In genomic region chr18:23964282-23965238, GRCh38 we compare ENCODE assay signal across 7 cellular contexts. TPM values are rescaled to one million over a fixed set of nuclear protein-coding genes. Genes with fewer than 3 reads are reported as not detected.
DNase-seq lines count a peak whose midpoint lies in the region; ATAC-seq and TF ChIP-seq lines count a peak whose summit lies in the region.

No MANE protein-coding gene starts in this region.

- H3K9me3 Mint-ChIP-seq in osteocyte (ENCODE audit: unreplicated experiment): no peaks in the 10 kb centered on the region

- no peak for TF ChIP-seq CTCF in osteocyte (IDR thresholded peaks at IDR 0.05)

- H3K4me3 Mint-ChIP-seq in osteocyte (ENCODE audit: unreplicated experiment): no peak overlapping the region

- ATAC-seq in HG02763 (IDR thresholded peaks at IDR 0.05; ENCODE audit: unreplicated experiment): no peak
- no peak for ATAC-seq in HG02884 (IDR thresholded peaks at IDR 0.05; ENCODE audit: unreplicated experiment)

- peaks cover 3 to 12% of the 10 kb centered on the region in 2 donors for H3K4me1 ChIP-seq in esophagus (ENCODE audit: control insufficient read depth in 2 of 2, insufficient read depth in 2 of 2, low read length in 1 of 2)

- no peaks in the 10 kb centered on the region for H3K4me1 Mint-ChIP-seq in osteocyte (ENCODE audit: unreplicated experiment)

- 64 to 69% methylated on average over 11 of the region's 11 CpGs for WGBS in esophagus, 2 donors

- H3K36me3 Mint-ChIP-seq in osteocyte (ENCODE audit: unreplicated experiment): no peaks in the 10 kb centered on the region

- H3K27me3 Mint-ChIP-seq in osteocyte (ENCODE audit: unreplicated experiment): peaks cover 39% of the 10 kb centered on the region

- peak overlapping the region; percentile 38 to 52 for H3K27ac ChIP-seq in esophagus (ENCODE audit: low read depth in 2 of 2, low read length in 1 of 2)

- DNase-seq in NCI-H146 (lab: John Stamatoyannopoulos, UW) (peak; percentile 56), osteocyte (ENCODE audit: extremely low spot score, unreplicated experiment) (no peak)
- peak; percentile 50 for DNase-seq in activated CD4-positive, alpha-beta T cell treated with anti-CD3 and anti-CD28 coated beads, Interleukin-2, amount 50 U/mL, for 1 hour
- peak; percentile 73 for DNase-seq in stimulated activated CD8-positive, alpha-beta memory T cell treated with anti-CD3 and anti-CD28 coated beads, Interleukin-4, amount 100 ng/mL, for 48 hours

- no peak overlapping the region for H3K27ac Mint-ChIP-seq in osteocyte (ENCODE audit: unreplicated experiment)

- H3K9me3 ChIP-seq in esophagus (ENCODE audit: control insufficient read depth in 2 of 2, insufficient read depth in 1 of 2, low read depth in 1 of 2, low read length in 1 of 2): no peaks in the 10 kb centered on the region

- no peaks in the 10 kb centered on the region for H3K36me3 ChIP-seq in esophagus (ENCODE audit: control insufficient read depth in 2 of 2, insufficient read depth in 2 of 2, low read length in 1 of 2)

- no peaks in the 10 kb centered on the region for H3K27me3 ChIP-seq in esophagus (ENCODE audit: control insufficient read depth in 1 of 2, insufficient read depth in 2 of 2, low read length in 2 of 2)

- no peak overlapping the region for H3K4me3 ChIP-seq in esophagus (ENCODE audit: low read depth in 1 of 2, low read length in 2 of 2)

RNA-seq across cellular contexts. Expression of gene TTC39C, which starts 50.0 kb away (rescaled TPM):
- 10 to 100 TPM in 1 of 2 donors, 1 to 10 TPM in 1; 8.5 to 11.2 TPM for polyA plus RNA-seq in esophagus
- 10.9 and 11.2 TPM in 2 replicates for total RNA-seq in osteocyte
